Comparison of ENCODE assay signal across 25 cellular contexts in genomic region chr14:37420622-37421021, GRCh38.
DNase-seq lines count a peak whose midpoint lies in the region; ATAC-seq and TF ChIP-seq lines count a peak whose summit lies in the region.
"Had no signal": no experiment of that assay in that cellular context is flagged by ENCODE, and none has a peak within 500 bp of the region (broad histone marks: within the 10 kb centered on the region; RNA-seq: fewer than 3 reads in every experiment).

No MANE protein-coding gene starts in this region.

- no peaks in the 10 kb centered on the region for H3K36me3 Mint-ChIP-seq in Calu3 (ENCODE audit: insufficient read depth, unreplicated experiment)
- H3K36me3 Mint-ChIP-seq in activated T-helper 17 cell treated with anti-CD3 and anti-CD28 coated beads, Interleukin-2, amount 50 U/mL, for 72 hours (ENCODE audit: low read depth): no peaks in the 10 kb centered on the region
- H3K36me3 Mint-ChIP-seq: CD14-positive monocyte; CD8-positive, alpha-beta memory T cell; IgD-negative memory B cell had no signal

- H3K27ac ChIP-seq in osteoblast (ENCODE audit: low read depth, low read length): no peak overlapping the region
- H3K27ac ChIP-seq: SK-N-MC had no signal

- H3K4me3 ChIP-seq in LNCaP clone FGC (ENCODE audit: low read depth, low read length) (peak overlapping the region; percentile 7; the same call in 1 of the 2 replicates), osteoblast (ENCODE audit: insufficient read depth, low read length) (no peak overlapping the region)
- H3K4me3 ChIP-seq: MG63, SK-N-MC had no signal

- peak overlapping the region; percentile 65 for H3K4me3 Mint-ChIP-seq in Calu3 (ENCODE audit: low read depth, unreplicated experiment)
- peak overlapping the region; percentile 14 for H3K4me3 Mint-ChIP-seq in activated T-helper 17 cell treated with anti-CD3 and anti-CD28 coated beads, Interleukin-2, amount 50 U/mL, for 72 hours
- H3K4me3 Mint-ChIP-seq: B cell; CD14-positive monocyte; CD8-positive, alpha-beta memory T cell; IgD-negative memory B cell; T-helper 17 cell had no signal

- peak overlapping the region; percentile 72 for H3K27ac Mint-ChIP-seq in Calu3 (ENCODE audit: unreplicated experiment)
- no peak overlapping the region for H3K27ac Mint-ChIP-seq in activated T-helper 17 cell treated with anti-CD3 and anti-CD28 coated beads, Interleukin-2, amount 50 U/mL, for 72 hours
- H3K27ac Mint-ChIP-seq: B cell; CD14-positive monocyte; CD8-positive, alpha-beta memory T cell; IgD-negative memory B cell; T-helper 17 cell had no signal

- H3K79me2 ChIP-seq in osteoblast (ENCODE audit: insufficient read depth, low read length): no peaks in the 10 kb centered on the region

- H3K36me3 ChIP-seq in osteoblast (ENCODE audit: insufficient read depth, low read length): no peaks in the 10 kb centered on the region
- H3K36me3 ChIP-seq: MG63 had no signal

- H3K4me2 ChIP-seq in osteoblast (ENCODE audit: insufficient read depth, low read length): peak overlapping the region; percentile 26

- ATAC-seq in activated T-helper 17 cell treated with anti-CD3 and anti-CD28 coated beads, Interleukin-2, amount 50 U/mL, for 72 hours (replicated peaks): no peak
- ATAC-seq: Panc1, T-helper 17 cell had no signal

- DNase-seq in Calu3: no peak
- DNase-seq in LNCaP clone FGC (ENCODE audit: low read depth): no peak
- DNase-seq in osteoblast (ENCODE audit: insufficient read length, low spot score, missing footprints): no peak
- no peak for DNase-seq in SKM-1 (lab: John Stamatoyannopoulos, UW; ENCODE audit: unreplicated experiment)
- no peak for DNase-seq in effector CD4-positive, alpha-beta T cell
- DNase-seq in T-helper 1 cell: no peak
- no peak for DNase-seq in G401 (ENCODE audit: low spot score)
- DNase-seq: CD8-positive, alpha-beta memory T cell; DMS79 treated with DMSO at 0.1 percent for 48 hours; H7; Kasumi-1; MG63; NCI-H1694 treated with DMSO at 0.1 percent for 48 hours; NCI-H2081; NCI-H2227 treated with DMSO at 0.1 percent for 48 hours; NCI-H526 treated with DMSO at 0.1 percent for 48 hours; SIG-M5; SW 1271; T-helper 17 cell had no signal

- H3K4me1 ChIP-seq in osteoblast (ENCODE audit: insufficient read depth, low read length): no peaks in the 10 kb centered on the region

- CTCF ChIA-PET in Calu3 (lab: Charles Lee): no interaction called here

- H4K20me1 ChIP-seq in osteoblast (ENCODE audit: insufficient read depth, low read length): no peaks in the 10 kb centered on the region

- BruUV-seq in Calu3 (replicated peaks; lab: Mats Ljungman, UMichigan): no TSS peak

- no peaks in the 10 kb centered on the region for H3K27me3 Mint-ChIP-seq in Calu3 (ENCODE audit: unreplicated experiment)
- no peaks in the 10 kb centered on the region for H3K27me3 Mint-ChIP-seq in activated T-helper 17 cell treated with anti-CD3 and anti-CD28 coated beads, Interleukin-2, amount 50 U/mL, for 72 hours
- H3K27me3 Mint-ChIP-seq: B cell; CD8-positive, alpha-beta memory T cell; IgD-negative memory B cell; T-helper 17 cell had no signal

- H3K27me3 ChIP-seq in osteoblast (ENCODE audit: insufficient read depth, low read length): no peaks in the 10 kb centered on the region
- H3K27me3 ChIP-seq: MG63 had no signal

- no peaks in the 10 kb centered on the region for H3K9me3 ChIP-seq in osteoblast (ENCODE audit: low read depth, low read length)
- H3K9me3 ChIP-seq: MG63 had no signal

- H3K4me1 Mint-ChIP-seq in Calu3 (ENCODE audit: low read depth, unreplicated experiment): peaks cover 9% of the 10 kb centered on the region
- peaks cover 5% of the 10 kb centered on the region for H3K4me1 Mint-ChIP-seq in activated T-helper 17 cell treated with anti-CD3 and anti-CD28 coated beads, Interleukin-2, amount 50 U/mL, for 72 hours
- H3K4me1 Mint-ChIP-seq: B cell; CD14-positive monocyte; CD8-positive, alpha-beta memory T cell; IgD-negative memory B cell; T-helper 17 cell had no signal

- no peak overlapping the region for H2AFZ ChIP-seq in osteoblast (ENCODE audit: low read length)

- intact Hi-C loops in Calu3 (cut with micrococcal nuclease; ENCODE audit: unreplicated experiment): loop anchor here (2.0 to 10.0 kb wide), 3 partner anchors 30 to 170 kb away; no protein-coding TSS in a partner anchor

- H3K9me3 Mint-ChIP-seq in Calu3 (ENCODE audit: low read depth, unreplicated experiment): no peaks in the 10 kb centered on the region
- peaks cover 5% of the 10 kb centered on the region for H3K9me3 Mint-ChIP-seq in activated T-helper 17 cell treated with anti-CD3 and anti-CD28 coated beads, Interleukin-2, amount 50 U/mL, for 72 hours

- in situ Hi-C loops in G401 (cut with HindIII; ENCODE audit: low sequenced_read_pairs): no loop called here

- TF ChIP-seq CTCF in Calu3 (IDR thresholded peaks at IDR 0.05; ENCODE audit: unreplicated experiment) (no peak), LNCaP clone FGC (IDR thresholded peaks at IDR 0.05; ENCODE audit: control insufficient read depth, extremely low read depth, insufficient read depth) (no peak), osteoblast (IDR thresholded peaks at IDR 0.05; ENCODE audit: extremely low read depth, low read depth, low read length) (no peak)
